ENCODE assay signal across 8 cellular contexts in the genomic region with DNA sequence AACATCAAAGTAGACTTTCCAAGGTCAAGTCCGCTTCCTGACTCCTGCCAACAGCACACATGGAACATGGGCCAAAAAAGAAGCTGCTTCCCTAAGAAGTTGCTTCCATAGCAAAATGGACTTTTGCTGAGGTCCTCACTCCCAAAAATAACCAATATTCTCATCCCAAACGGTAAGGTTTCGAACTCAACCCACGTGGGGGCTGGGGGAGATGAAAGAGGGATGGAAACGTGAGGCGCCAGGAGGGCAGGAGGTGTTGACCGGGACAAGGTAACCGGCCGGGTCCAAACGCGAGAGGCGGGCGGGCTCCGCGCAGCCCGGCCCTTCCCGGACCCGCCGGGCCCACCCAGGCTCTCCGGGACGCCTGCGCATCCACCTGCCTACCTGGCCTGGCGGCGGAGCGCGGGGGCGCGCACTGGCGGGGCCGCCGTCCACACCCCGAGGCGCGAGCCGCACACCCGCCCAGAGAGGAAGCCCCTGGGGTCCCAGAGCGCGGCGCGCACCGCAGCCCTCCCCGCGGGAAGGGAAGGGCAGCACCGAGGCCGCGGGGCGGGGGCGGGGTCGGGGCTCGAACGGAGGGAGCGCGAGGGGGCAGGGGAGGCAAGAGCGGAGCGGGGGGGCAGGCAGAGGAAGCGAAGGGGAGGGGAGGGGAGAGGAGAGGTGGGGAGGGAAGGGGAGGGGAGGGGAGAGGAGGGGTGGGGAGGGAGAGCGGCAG. TPM values are rescaled to one million over a fixed set of nuclear protein-coding genes. Genes with fewer than 3 reads are reported as not detected.
DNase-seq lines count a peak whose midpoint lies in the region; ATAC-seq and TF ChIP-seq lines count a peak whose summit lies in the region.

No MANE protein-coding gene starts in this region.

- CTCF ChIA-PET in AG04449 (lab: Yijun Ruan, JAX) = interaction anchor here (0.7 kb wide), 1 partner anchor 60 kb away, joined by 3 read pairs; no protein-coding TSS in a partner anchor
- CTCF ChIA-PET in PC-9 (lab: Charles Lee) = interaction anchor here (0.5 kb wide), 1 partner anchor 55 kb away, joined by 7 read pairs; no protein-coding TSS in a partner anchor

- H3K36me3 ChIP-seq in PC-9 (ENCODE audit: low read depth) (0 out of 2 replicates have a peak, but pooled peaks cover 7% of the 10 kb centered on the region), upper lobe of right lung (no peaks in the 10 kb centered on the region)

- H3K36me3 Mint-ChIP-seq in glutamatergic neuron (ENCODE audit: unreplicated experiment) (peaks cover 4% of the 10 kb centered on the region), progenitor cell of endocrine pancreas (ENCODE audit: insufficient read depth) (peaks cover 5% of the 10 kb centered on the region)

- H3K27ac ChIP-seq in PC-9 = no peak overlapping the region
- H3K27ac ChIP-seq in upper lobe of right lung = peak overlapping the region; percentile 92

- H3K4me1 ChIP-seq in PC-9 (replicated peaks; ENCODE audit: insufficient read depth) (peaks cover 29% of the 10 kb centered on the region), upper lobe of right lung (peaks cover 18% of the 10 kb centered on the region)

- H3K9me3 Mint-ChIP-seq in glutamatergic neuron (ENCODE audit: unreplicated experiment) = peaks cover 4% of the 10 kb centered on the region
- H3K9me3 Mint-ChIP-seq in progenitor cell of endocrine pancreas (ENCODE audit: low read depth) = peaks cover 3% of the 10 kb centered on the region

- H3K27ac Mint-ChIP-seq in glutamatergic neuron (ENCODE audit: unreplicated experiment) (peak overlapping the region; percentile 29), progenitor cell of endocrine pancreas (peak overlapping the region; percentile 94)

- H3K9me2 ChIP-seq in PC-9 (ENCODE audit: insufficient read depth) = no peaks in the 10 kb centered on the region

- no peak for TF ChIP-seq CTCF in AG04449 (IDR thresholded peaks at IDR 0.05; ENCODE audit: insufficient read depth, low read length, missing control alignments)
- no peak for TF ChIP-seq CTCF in PC-9 (conservative IDR thresholded peaks at IDR 0.05)
- no peak for TF ChIP-seq CTCF in glutamatergic neuron (IDR thresholded peaks at IDR 0.05; ENCODE audit: partially characterized antibody, unreplicated experiment)
- TF ChIP-seq CTCF in progenitor cell of endocrine pancreas (IDR thresholded peaks at IDR 0.05; ENCODE audit: unreplicated experiment) = no peak
- no peak for TF ChIP-seq CTCF in upper lobe of right lung (IDR thresholded peaks at IDR 0.05)

- DNase-seq in AG04449 (ENCODE audit: low read depth, low spot score) = no peak
- peak; percentile 40 to 74 for DNase-seq in PC-9
- peak; percentile 66 for DNase-seq in activated gamma-delta T cell (lab: John Stamatoyannopoulos, UW)
- DNase-seq in glutamatergic neuron = peak; percentile 68
- peak; percentile 58 for DNase-seq in progenitor cell of endocrine pancreas (ENCODE audit: low spot score, unreplicated experiment)
- DNase-seq in upper lobe of right lung = peak; percentile 84

- peaks cover 4% of the 10 kb centered on the region for H3K27me3 Mint-ChIP-seq in glutamatergic neuron (ENCODE audit: unreplicated experiment)
- no peaks in the 10 kb centered on the region for H3K27me3 Mint-ChIP-seq in progenitor cell of endocrine pancreas

- peak overlapping the region; percentile 77 for H2AFZ ChIP-seq in PC-9

- H3K4me2 ChIP-seq in PC-9 = peak overlapping the region; percentile 81

- H3K9me3 ChIP-seq in PC-9 (ENCODE audit: insufficient read depth, low read depth) = no peaks in the 10 kb centered on the region
- H3K9me3 ChIP-seq in upper lobe of right lung = no peaks in the 10 kb centered on the region

- peak; percentile 29 for ATAC-seq in GM18909 (IDR thresholded peaks at IDR 0.05; ENCODE audit: poor library complexity, unreplicated experiment)
- peak; percentile 25 for ATAC-seq in HG03159 (IDR thresholded peaks at IDR 0.05; ENCODE audit: unreplicated experiment)
- ATAC-seq in upper lobe of right lung = peak; percentile 60

- H3K4me3 ChIP-seq in AG04449 (ENCODE audit: low read depth, low read length) = peak overlapping the region; percentile 70
- H3K4me3 ChIP-seq in PC-9 = peak overlapping the region; percentile 64
- peak overlapping the region; percentile 89 for H3K4me3 ChIP-seq in upper lobe of right lung

- H3K4me1 Mint-ChIP-seq in glutamatergic neuron (ENCODE audit: low read depth, unreplicated experiment) (no peaks in the 10 kb centered on the region), progenitor cell of endocrine pancreas (ENCODE audit: low read depth) (peaks cover 13% of the 10 kb centered on the region)

- intact Hi-C loops in PC-9 (cut with micrococcal nuclease; ENCODE audit: unreplicated experiment) = loop anchor here (2.0 kb wide), 1 partner anchor 59 kb away; no protein-coding TSS in a partner anchor
- intact Hi-C loops in upper lobe of right lung (cut with DNase I) = no loop called here

- H4K20me1 ChIP-seq in PC-9 (ENCODE audit: insufficient read depth) = peaks cover 15% of the 10 kb centered on the region; the same call in 1 of the 2 replicates

- H3K4me3 Mint-ChIP-seq in glutamatergic neuron (ENCODE audit: unreplicated experiment) = peak overlapping the region; percentile 90
- peak overlapping the region; percentile 93 for H3K4me3 Mint-ChIP-seq in progenitor cell of endocrine pancreas (ENCODE audit: low read depth)

- H3K79me2 ChIP-seq in PC-9 (ENCODE audit: low read depth) = peaks cover 54% of the 10 kb centered on the region

- peaks cover 7% of the 10 kb centered on the region for H3F3A ChIP-seq in PC-9 (ENCODE audit: insufficient read depth, low read depth)

- POLR2A ChIA-PET in AG04449 (lab: Yijun Ruan, JAX) (no interaction called here), PC-9 (lab: Charles Lee; ENCODE audit: unreplicated experiment) (interaction anchor here (0.6 to 0.7 kb wide), 2 partner anchors 12 to 22 kb away, joined by 3 to 11 read pairs; no protein-coding TSS in a partner anchor)

- no peaks in the 10 kb centered on the region for H3K27me3 ChIP-seq in PC-9 (ENCODE audit: insufficient read depth, low read depth)
- no peaks in the 10 kb centered on the region for H3K27me3 ChIP-seq in upper lobe of right lung

- no TSS peak for BruUV-seq in PC-9 (replicated peaks; lab: Mats Ljungman, UMichigan)

RNA-seq across cellular contexts. Expression of a gene that starts 0.7 kb away (rescaled TPM):
- total RNA-seq in PC-9 (2021) (85.0 and 107 TPM in 2 replicates), glutamatergic neuron (ENCODE audit: unreplicated experiment) (41.0 TPM), progenitor cell of endocrine pancreas (89.1 and 95.7 TPM in 2 replicates), upper lobe of right lung (70.5 TPM)

RNA-seq across cellular contexts. Expression of a gene that starts 57.3 kb away (rescaled TPM):
- total RNA-seq in PC-9 (2021) = 25.4 and 28.3 TPM in 2 replicates
- 18.0 TPM for total RNA-seq in glutamatergic neuron (ENCODE audit: unreplicated experiment)
- total RNA-seq in progenitor cell of endocrine pancreas = 33.6 and 34.4 TPM in 2 replicates
- 20.6 TPM for total RNA-seq in upper lobe of right lung
